Comparison of ENCODE assay signal across 27 cellular contexts in genomic region chr3:76349715-76350480, GRCh38.
"Had no signal": no experiment of that assay in that cellular context is flagged by ENCODE, and none has a peak within 500 bp of the region (broad histone marks: within the 10 kb centered on the region; RNA-seq: fewer than 3 reads in every experiment).

No MANE protein-coding gene starts in this region.

- H3K4me1 ChIP-seq: ascending aorta, breast epithelium, foreskin keratinocyte, gastrocnemius medialis, heart right ventricle had no signal

- H3K27ac ChIP-seq: ascending aorta, breast epithelium, coronary artery, dorsolateral prefrontal cortex, esophagus muscularis mucosa, foreskin keratinocyte, gastrocnemius medialis, heart right ventricle had no signal

- H3K9me3 ChIP-seq: ascending aorta, breast epithelium, esophagus muscularis mucosa, gastrocnemius medialis, heart right ventricle had no signal

- DNase-seq: activated CD4-positive, alpha-beta memory T cell treated with anti-CD3 and anti-CD28 coated beads for 36 hours; activated CD4-positive, alpha-beta T cell treated with anti-CD3 and anti-CD28 coated beads for 36 hours; activated CD4-positive, alpha-beta T cell treated with anti-CD3 and anti-CD28 coated beads, Interleukin-2, amount 10 ng/mL, durations not matched to agents 24 days and 14 days; activated CD4-positive, CD25-positive, alpha-beta regulatory T cell; activated CD4-positive, CD25-positive, alpha-beta regulatory T cell treated with anti-CD3 and anti-CD28 coated beads, Interleukin-2, amount 50 U/mL, for 72 hours; activated CD8-positive, alpha-beta memory T cell treated with anti-CD3 and anti-CD28 coated beads, Interleukin-2, amount 10 ng/mL, durations not matched to agents 7 days and 5 days; activated CD8-positive, alpha-beta memory T cell treated with anti-CD3 and anti-CD28 coated beads, Interleukin-2, amount 50 U/mL, for 4 hours; activated CD8-positive, alpha-beta T cell treated with anti-CD3 and anti-CD28 coated beads, Interleukin-2, amount 10 ng/mL, durations not matched to agents 7 days and 5 days; activated effector memory CD4-positive, alpha-beta T cell treated with anti-CD3 and anti-CD28 coated beads, Interleukin-2, amount 50 U/mL, for 16 hours; activated naive CD4-positive, alpha-beta T cell treated with anti-CD3 and anti-CD28 coated beads for 36 hours; activated naive CD8-positive, alpha-beta T cell treated with anti-CD3 and anti-CD28 coated beads for 36 hours; activated naive CD8-positive, alpha-beta T cell treated with anti-CD3 and anti-CD28 coated beads, Interleukin-2, amount 50 U/mL, for 24 hours; activated T-cell treated with anti-CD3 and anti-CD28 coated beads, Interleukin-2, amount 50 U/mL, for 1 hour; activated T-cell treated with anti-CD3 and anti-CD28 coated beads, Interleukin-2, amount 50 U/mL, for 48 hours; dorsolateral prefrontal cortex; effector CD4-positive, alpha-beta T cell; effector memory CD8-positive, alpha-beta T cell; erythroblast; gastrocnemius medialis; glutamatergic neuron; heart right ventricle; T-helper 2 cell had no signal

- H3K4me3 ChIP-seq: ascending aorta, breast epithelium, coronary artery, dorsolateral prefrontal cortex, esophagus muscularis mucosa, gastrocnemius medialis, heart right ventricle had no signal

- H3K27me3 ChIP-seq: ascending aorta, breast epithelium, dorsolateral prefrontal cortex, esophagus muscularis mucosa, foreskin keratinocyte, gastrocnemius medialis, heart right ventricle had no signal

- ATAC-seq: activated CD4-positive, alpha-beta T cell treated with anti-CD3 and anti-CD28 coated beads for 36 hours; activated CD8-positive, alpha-beta memory T cell treated with anti-CD3 and anti-CD28 coated beads, Interleukin-2, amount 10 ng/mL, durations not matched to agents 7 days and 5 days; activated CD8-positive, alpha-beta T cell treated with anti-CD3 and anti-CD28 coated beads, Interleukin-2, amount 10 ng/mL, durations not matched to agents 7 days and 5 days; activated naive CD8-positive, alpha-beta T cell treated with anti-CD3 and anti-CD28 coated beads, Interleukin-2, amount 50 U/mL, for 24 hours; effector memory CD8-positive, alpha-beta T cell; foreskin keratinocyte; gastrocnemius medialis; heart right ventricle had no signal

- H3K36me3 ChIP-seq: ascending aorta, breast epithelium, esophagus muscularis mucosa, gastrocnemius medialis, heart right ventricle had no signal
